Comparison of ENCODE assay signal across 26 cellular contexts in the genomic region with DNA sequence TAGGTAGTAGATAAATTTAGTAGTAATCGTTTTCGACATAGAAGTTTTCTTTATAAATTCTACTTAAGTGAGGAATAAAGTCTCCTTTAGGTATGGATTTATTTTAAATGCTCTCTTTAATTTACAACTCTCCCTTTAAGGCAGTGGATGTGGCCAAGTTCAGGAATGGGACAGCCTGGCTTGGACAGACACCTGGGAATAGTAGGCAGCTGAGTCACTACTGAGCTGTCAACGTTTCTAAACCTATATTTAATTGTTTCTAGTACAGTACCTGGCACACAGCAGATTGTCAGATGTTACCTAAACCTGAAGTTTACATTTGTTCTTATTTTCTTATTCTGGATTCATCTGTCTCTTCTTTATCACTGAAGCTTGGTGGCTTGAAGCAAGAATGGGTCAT.
"Had no signal": no experiment of that assay in that cellular context is flagged by ENCODE, and none has a peak within 500 bp of the region (broad histone marks: within the 10 kb centered on the region; RNA-seq: fewer than 3 reads in every experiment).

No MANE protein-coding gene starts in this region.

- H3K79me2 ChIP-seq: hepatocyte had no signal

- FAIRE-seq: frontal cortex, small intestine had no signal

- H3K27me3 ChIP-seq: hepatocyte, testis, upper lobe of left lung had no signal

- H3K9me3 ChIP-seq: testis, upper lobe of left lung had no signal

- H3K4me2 ChIP-seq: hepatocyte had no signal

- H3K27ac Mint-ChIP-seq: activated naive CD4-positive, alpha-beta T cell treated with anti-CD3 and anti-CD28 coated beads for 36 hours; activated naive CD8-positive, alpha-beta T cell treated with anti-CD3 and anti-CD28 coated beads, Interleukin-2, amount 10 ng/mL, durations not matched to agents 7 days and 5 days; dendritic cell treated with granulocyte-macrophage colony-stimulating factor and Interleukin-4, amounts not matched to agents 40 ng/mL and 50 ng/mL, for 4 days; WTC11 had no signal

- ATAC-seq: left ventricle myocardium superior, sciatic nerve, WTC11 had no signal

- H3K4me1 ChIP-seq: testis, upper lobe of left lung had no signal

- H3K4me3 ChIP-seq: hepatocyte, testis, upper lobe of left lung had no signal

- H3K4me3 Mint-ChIP-seq: activated naive CD4-positive, alpha-beta T cell treated with anti-CD3 and anti-CD28 coated beads for 36 hours; activated naive CD8-positive, alpha-beta T cell treated with anti-CD3 and anti-CD28 coated beads, Interleukin-2, amount 10 ng/mL, durations not matched to agents 7 days and 5 days; dendritic cell treated with granulocyte-macrophage colony-stimulating factor and Interleukin-4, amounts not matched to agents 40 ng/mL and 50 ng/mL, for 4 days; immature natural killer cell; naive B cell; WTC11 had no signal

- H3K27ac ChIP-seq: hepatocyte, testis, upper lobe of left lung had no signal

- H3K9me3 Mint-ChIP-seq: activated naive CD4-positive, alpha-beta T cell treated with anti-CD3 and anti-CD28 coated beads for 36 hours; activated naive CD8-positive, alpha-beta T cell treated with anti-CD3 and anti-CD28 coated beads, Interleukin-2, amount 10 ng/mL, durations not matched to agents 7 days and 5 days; dendritic cell treated with granulocyte-macrophage colony-stimulating factor and Interleukin-4, amounts not matched to agents 40 ng/mL and 50 ng/mL, for 4 days; immature natural killer cell; naive B cell; WTC11 had no signal

- DNase-seq: activated CD4-positive, alpha-beta T cell treated with anti-CD3 and anti-CD28 coated beads, Interleukin-2, amount 50 U/mL, for 4 hours; activated effector memory CD4-positive, alpha-beta T cell treated with Interleukin-2 at 50 U/mL for 16 hours; activated naive CD4-positive, alpha-beta T cell treated with anti-CD3 and anti-CD28 coated beads for 36 hours; activated naive CD8-positive, alpha-beta T cell treated with anti-CD3 and anti-CD28 coated beads, Interleukin-2, amount 10 ng/mL, durations not matched to agents 7 days and 5 days; activated T-cell treated with anti-CD3 and anti-CD28 coated beads, Interleukin-2, amount 50 U/mL, for 48 hours; amniotic stem cell; caudate nucleus; effector CD8-positive, alpha-beta T cell; glutamatergic neuron; immature natural killer cell; kidney glomerular epithelial cell; left ventricle myocardium superior; mesendoderm; naive B cell; nucleus accumbens; small intestine; stimulated activated CD4-positive, alpha-beta T cell treated with anti-CD3 and anti-CD28 coated beads, Interleukin-2, amount 100 ng/mL, for 24 hours; stimulated activated naive CD4-positive, alpha-beta T cell; T-helper 9 cell; testis; upper lobe of left lung had no signal

- H3K4me1 Mint-ChIP-seq: activated naive CD8-positive, alpha-beta T cell treated with anti-CD3 and anti-CD28 coated beads, Interleukin-2, amount 10 ng/mL, durations not matched to agents 7 days and 5 days; immature natural killer cell; naive B cell; WTC11 had no signal

- H3K27me3 Mint-ChIP-seq: activated naive CD8-positive, alpha-beta T cell treated with anti-CD3 and anti-CD28 coated beads, Interleukin-2, amount 10 ng/mL, durations not matched to agents 7 days and 5 days; dendritic cell treated with granulocyte-macrophage colony-stimulating factor and Interleukin-4, amounts not matched to agents 40 ng/mL and 50 ng/mL, for 4 days; naive B cell had no signal

- H2AFZ ChIP-seq: hepatocyte had no signal
